In the genomic region with DNA sequence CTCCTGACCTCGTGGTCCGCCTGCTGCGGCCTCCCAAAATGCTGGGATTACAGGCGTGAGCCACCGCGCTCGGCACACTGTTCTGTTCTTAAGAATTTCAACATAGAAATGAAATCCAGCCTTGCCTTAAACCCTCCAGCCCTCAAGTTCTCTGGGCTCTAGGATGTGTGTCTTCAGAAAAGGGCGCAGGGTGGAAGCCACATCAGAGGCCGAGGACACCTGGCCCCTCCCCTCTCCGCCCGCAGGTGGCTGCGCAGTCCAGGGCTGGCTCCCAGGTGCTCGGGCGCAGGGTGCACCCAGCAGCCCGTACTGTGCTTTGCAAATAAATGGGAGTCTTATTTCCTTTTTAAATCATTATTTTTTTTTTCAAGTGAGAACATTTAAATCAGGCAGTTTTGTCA, we compare ENCODE assay signal across 10 cellular contexts. TPM values are rescaled to one million over a fixed set of nuclear protein-coding genes. Genes with fewer than 3 reads are reported as not detected.
DNase-seq lines count a peak whose midpoint lies in the region; ATAC-seq, FAIRE-seq and TF ChIP-seq lines count a peak whose summit lies in the region.
"Had no signal": no experiment of that assay in that cellular context is flagged by ENCODE, and none has a peak within 500 bp of the region (broad histone marks: within the 10 kb centered on the region; RNA-seq: fewer than 3 reads in every experiment).

No MANE protein-coding gene starts in this region.

- TF ChIP-seq CTCF in MCF 10A (IDR thresholded peaks at IDR 0.05; ENCODE audit: unreplicated experiment) (no peak), breast epithelium (IDR thresholded peaks at IDR 0.05) (no peak)

- ATAC-seq in activated CD8-positive, alpha-beta T cell treated with anti-CD3 and anti-CD28 coated beads, Interleukin-2, amount 10 ng/mL, durations not matched to agents 7 days and 5 days = no peak
- no peak for ATAC-seq in GM21825 (IDR thresholded peaks at IDR 0.05; ENCODE audit: unreplicated experiment)

- BruUV-seq in MCF 10A (replicated peaks; lab: Mats Ljungman, UMichigan) = no TSS peak

- H3K4me1 ChIP-seq in breast epithelium = peaks cover 0 to 6% of the 10 kb centered on the region in 2 donors

- POLR2A ChIA-PET in MCF 10A (lab: Yijun Ruan, JAX) = interaction anchor here (3.4 kb wide), 1 partner anchor 44 kb away, joined by 47 read pairs; a partner anchor contains a TSS
- POLR2A ChIA-PET in activated CD8-positive, alpha-beta T cell treated with anti-CD3 and anti-CD28 coated beads, Interleukin-2, amount 10 ng/mL, durations not matched to agents 7 days and 5 days (lab: Charles Lee) = interaction anchor here (0.9 kb wide), 1 partner anchor 44 kb away, joined by 4 read pairs; no protein-coding TSS in a partner anchor

- DNase-seq in MCF 10A (ENCODE audit: unreplicated experiment) = no peak
- no peak for DNase-seq in breast epithelium (ENCODE audit: low spot score in 2 of 2)
- DNase-seq in activated CD8-positive, alpha-beta T cell treated with anti-CD3 and anti-CD28 coated beads, Interleukin-2, amount 10 ng/mL, durations not matched to agents 7 days and 5 days = peak; percentile 56
- DNase-seq in globus pallidus (ENCODE audit: low spot score) = peak; percentile 16
- no peak for DNase-seq in H54 (ENCODE audit: insufficient read length, low spot score)
- DNase-seq in NCI-H2081 (lab: John Stamatoyannopoulos, UW) = no peak
- DNase-seq: ACHN had no signal

- TF ChIP-seq POLR2A in breast epithelium (IDR thresholded peaks at IDR 0.05) (no peak), H54 (IDR thresholded peaks at IDR 0.05; ENCODE audit: low read depth, low read length) (no peak)

- peaks cover 5% of the 10 kb centered on the region for H3K4me1 Mint-ChIP-seq in MCF 10A (ENCODE audit: insufficient read depth, unreplicated experiment)
- peaks cover 64% of the 10 kb centered on the region for H3K4me1 Mint-ChIP-seq in activated CD8-positive, alpha-beta T cell treated with anti-CD3 and anti-CD28 coated beads, Interleukin-2, amount 10 ng/mL, durations not matched to agents 7 days and 5 days (ENCODE audit: low read depth)
- H3K4me1 Mint-ChIP-seq in stimulated activated naive CD8-positive, alpha-beta T cell treated with anti-CD3 and anti-CD28 coated beads, Interleukin-15, Interleukin-2, amounts not matched to agents 100 ng/mL and 50 ng/mL, for 24 hours (ENCODE audit: low read depth) = peaks cover 44% of the 10 kb centered on the region

- H3K9me3 ChIP-seq in breast epithelium = peaks cover 12 to 16% of the 10 kb centered on the region in 2 donors

- no peaks in the 10 kb centered on the region for H3K27me3 Mint-ChIP-seq in MCF 10A (ENCODE audit: insufficient read depth, unreplicated experiment)
- no peaks in the 10 kb centered on the region for H3K27me3 Mint-ChIP-seq in activated CD8-positive, alpha-beta T cell treated with anti-CD3 and anti-CD28 coated beads, Interleukin-2, amount 10 ng/mL, durations not matched to agents 7 days and 5 days (ENCODE audit: low read depth)
- H3K27me3 Mint-ChIP-seq in stimulated activated naive CD8-positive, alpha-beta T cell treated with anti-CD3 and anti-CD28 coated beads, Interleukin-15, Interleukin-2, amounts not matched to agents 100 ng/mL and 50 ng/mL, for 24 hours = no peaks in the 10 kb centered on the region

- CTCF ChIA-PET in MCF 10A (lab: Yijun Ruan, JAX) = interaction anchor here (1.8 kb wide), 1 partner anchor 9 kb away, joined by 6 read pairs; no protein-coding TSS in a partner anchor
- CTCF ChIA-PET in activated CD8-positive, alpha-beta T cell treated with anti-CD3 and anti-CD28 coated beads, Interleukin-2, amount 10 ng/mL, durations not matched to agents 7 days and 5 days (lab: Charles Lee) = interaction anchor here (7.1 kb wide), 1 partner anchor 45 kb away, joined by 37 read pairs; a partner anchor contains a TSS

- H3K27ac ChIP-seq in breast epithelium = no peak overlapping the region

- FAIRE-seq in H54 (lab: Jason Lieb, UNC) = no peak

- intact Hi-C loops in MCF 10A (cut with micrococcal nuclease) = no loop called here
- intact Hi-C loops in breast epithelium (cut with DNase I; ENCODE audit: low total_unique reads) = no loop called here

- peaks cover 5% of the 10 kb centered on the region for H3K36me3 Mint-ChIP-seq in MCF 10A (ENCODE audit: insufficient read depth, unreplicated experiment)
- H3K36me3 Mint-ChIP-seq in activated CD8-positive, alpha-beta T cell treated with anti-CD3 and anti-CD28 coated beads, Interleukin-2, amount 10 ng/mL, durations not matched to agents 7 days and 5 days (ENCODE audit: low read depth) = peaks cover 14% of the 10 kb centered on the region
- peaks cover 15% of the 10 kb centered on the region for H3K36me3 Mint-ChIP-seq in stimulated activated naive CD8-positive, alpha-beta T cell treated with anti-CD3 and anti-CD28 coated beads, Interleukin-15, Interleukin-2, amounts not matched to agents 100 ng/mL and 50 ng/mL, for 24 hours (ENCODE audit: low read depth)

- no peak overlapping the region for H3K4me3 ChIP-seq in breast epithelium

- H3K27me3 ChIP-seq in breast epithelium = no peaks in the 10 kb centered on the region
- H3K27me3 ChIP-seq: tibial nerve had no signal

- H3K27ac Mint-ChIP-seq in MCF 10A (ENCODE audit: low read depth, unreplicated experiment) = no peak overlapping the region
- H3K27ac Mint-ChIP-seq in activated CD8-positive, alpha-beta T cell treated with anti-CD3 and anti-CD28 coated beads, Interleukin-2, amount 10 ng/mL, durations not matched to agents 7 days and 5 days = peak overlapping the region; percentile 99
- H3K27ac Mint-ChIP-seq in stimulated activated naive CD8-positive, alpha-beta T cell treated with anti-CD3 and anti-CD28 coated beads, Interleukin-15, Interleukin-2, amounts not matched to agents 100 ng/mL and 50 ng/mL, for 24 hours = peak overlapping the region; percentile 65

- peak overlapping the region; percentile 10 for H3K4me3 Mint-ChIP-seq in MCF 10A (ENCODE audit: unreplicated experiment)
- H3K4me3 Mint-ChIP-seq in activated CD8-positive, alpha-beta T cell treated with anti-CD3 and anti-CD28 coated beads, Interleukin-2, amount 10 ng/mL, durations not matched to agents 7 days and 5 days = peak overlapping the region; percentile 96
- H3K4me3 Mint-ChIP-seq in stimulated activated naive CD8-positive, alpha-beta T cell treated with anti-CD3 and anti-CD28 coated beads, Interleukin-15, Interleukin-2, amounts not matched to agents 100 ng/mL and 50 ng/mL, for 24 hours = peak overlapping the region; percentile 90

- peaks cover 5% of the 10 kb centered on the region for H3K9me3 Mint-ChIP-seq in MCF 10A (ENCODE audit: unreplicated experiment)
- no peaks in the 10 kb centered on the region for H3K9me3 Mint-ChIP-seq in activated CD8-positive, alpha-beta T cell treated with anti-CD3 and anti-CD28 coated beads, Interleukin-2, amount 10 ng/mL, durations not matched to agents 7 days and 5 days (ENCODE audit: insufficient read depth)
- H3K9me3 Mint-ChIP-seq in stimulated activated naive CD8-positive, alpha-beta T cell treated with anti-CD3 and anti-CD28 coated beads, Interleukin-15, Interleukin-2, amounts not matched to agents 100 ng/mL and 50 ng/mL, for 24 hours = peaks cover 3% of the 10 kb centered on the region

- no peaks in the 10 kb centered on the region for H3K36me3 ChIP-seq in breast epithelium

RNA-seq across cellular contexts. Expression of a gene that starts 2.0 kb away (rescaled TPM):
- total RNA-seq in MCF 10A (2022) = 22.4 and 24.4 TPM in 2 replicates
- 10 to 100 TPM; 17.6 to 24.9 (median 18.1) TPM for total RNA-seq in breast epithelium
- total RNA-seq in activated CD8-positive, alpha-beta T cell treated with anti-CD3 and anti-CD28 coated beads, Interleukin-2, amount 10 ng/mL, durations not matched to agents 7 days and 5 days = 10 to 100 TPM; 28.5 TPM

RNA-seq across cellular contexts. Expression of a gene that starts 44.8 kb away (rescaled TPM):
- total RNA-seq in MCF 10A (2022) (4.5 and 4.8 TPM in 2 replicates), breast epithelium (10 to 100 TPM in 2 of 3 donors, 1 to 10 TPM in 1; 9.1 to 14.4 (median 11.3) TPM)
- total RNA-seq in activated CD8-positive, alpha-beta T cell treated with anti-CD3 and anti-CD28 coated beads, Interleukin-2, amount 10 ng/mL, durations not matched to agents 7 days and 5 days = 10 to 100 TPM in 1 of 2 experiments, 1 to 10 TPM in 1; 8.8 to 10.2 TPM

RNA-seq across cellular contexts. Expression of a gene that starts 45.1 kb away (rescaled TPM):
- total RNA-seq in MCF 10A (2022) (68.7 and 74.1 TPM in 2 replicates), breast epithelium (10 to 100 TPM; 24.0 to 33.8 (median 30.5) TPM)
- total RNA-seq in activated CD8-positive, alpha-beta T cell treated with anti-CD3 and anti-CD28 coated beads, Interleukin-2, amount 10 ng/mL, durations not matched to agents 7 days and 5 days = 10 to 100 TPM; 41.2 to 47.0 TPM

Comparison
In these comparisons a context has a peak if more than half of its experiments do, and no peak if none do; other contexts are left out.
1. DNase-seq: peak in activated CD8-positive, alpha-beta T cell treated with anti-CD3 and anti-CD28 coated beads, Interleukin-2, amount 10 ng/mL, durations not matched to agents 7 days and 5 days (single experiment) and globus pallidus (single experiment); none in MCF 10A (single experiment), breast epithelium (0 of 2), H54 (single experiment) and NCI-H2081 (0 of 2).
2. H3K4me3 Mint-ChIP-seq: peak in every context shown above with its lines; median percentile 96 in activated CD8-positive, alpha-beta T cell treated with anti-CD3 and anti-CD28 coated beads, Interleukin-2, amount 10 ng/mL, durations not matched to agents 7 days and 5 days; 90 in stimulated activated naive CD8-positive, alpha-beta T cell treated with anti-CD3 and anti-CD28 coated beads, Interleukin-15, Interleukin-2, amounts not matched to agents 100 ng/mL and 50 ng/mL, for 24 hours; 10 in MCF 10A.